1 cellular context compared by ENCODE assay signal in the genomic region with DNA sequence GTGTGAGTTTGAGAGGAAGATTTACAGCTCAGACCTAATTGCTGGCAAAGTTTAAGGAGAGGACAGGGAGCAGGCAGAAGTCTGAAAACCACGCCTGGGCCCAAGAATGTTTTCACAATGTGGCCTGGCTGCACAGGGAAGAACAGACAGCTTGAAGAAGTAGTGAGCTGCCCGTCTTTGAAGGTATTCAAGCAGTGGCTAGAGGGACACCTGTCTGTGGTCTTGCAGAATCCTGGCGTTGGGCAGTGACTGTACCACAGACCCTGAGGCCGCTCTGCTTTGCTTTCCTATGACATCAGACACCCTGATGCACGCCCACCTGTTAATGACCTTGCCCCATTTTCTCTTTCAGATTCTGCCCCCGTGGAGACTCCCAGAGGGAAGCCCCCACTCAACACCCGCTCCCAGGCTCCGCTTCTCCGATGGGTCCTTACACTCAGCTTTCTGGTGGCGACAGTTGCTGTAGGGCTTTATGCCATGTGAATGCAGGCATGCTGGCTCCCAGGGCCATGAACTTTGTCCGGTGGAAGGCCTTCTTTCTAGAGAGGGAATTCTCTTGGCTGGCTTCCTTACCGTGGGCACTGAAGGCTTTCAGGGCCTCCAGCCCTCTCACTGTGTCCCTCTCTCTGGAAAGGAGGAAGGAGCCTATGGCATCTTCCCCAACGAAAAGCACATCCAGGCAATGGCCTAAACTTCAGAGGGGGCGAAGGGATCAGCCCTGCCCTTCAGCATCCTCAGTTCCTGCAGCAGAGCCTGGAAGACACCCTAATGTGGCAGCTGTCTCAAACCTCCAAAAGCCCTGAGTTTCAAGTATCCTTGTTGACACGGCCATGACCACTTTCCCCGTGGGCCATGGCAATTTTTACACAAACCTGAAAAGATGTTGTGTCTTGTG.
TF ChIP-seq lines count a peak whose summit lies in the region.

No MANE protein-coding gene starts in this region.

TF ChIP-seq in liver, 16 proteins besides CTCF, POLR2A, EP300 and RAD21:
- TF ChIP-seq NR2F2 (IDR thresholded peaks at IDR 0.05): no peak
- no peak for TF ChIP-seq FOXA1 (IDR thresholded peaks at IDR 0.05)
- TF ChIP-seq YY1 (IDR thresholded peaks at IDR 0.05): peak; percentile 38
- peak; percentile 41 to 56 for TF ChIP-seq RXRA (IDR thresholded peaks at IDR 0.05)
- TF ChIP-seq HNF4A (conservative IDR thresholded peaks at IDR 0.05): peak; percentile 58 to 69
- TF ChIP-seq, protein P1, sequence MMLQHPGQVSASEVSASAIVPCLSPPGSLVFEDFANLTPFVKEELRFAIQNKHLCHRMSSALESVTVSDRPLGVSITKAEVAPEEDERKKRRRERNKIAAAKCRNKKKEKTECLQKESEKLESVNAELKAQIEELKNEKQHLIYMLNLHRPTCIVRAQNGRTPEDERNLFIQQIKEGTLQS (IDR thresholded peaks at IDR 0.05): no peak
- peak; percentile 18 for TF ChIP-seq SP1 (IDR thresholded peaks at IDR 0.05)
